In genomic region chr22:41237707-41238569, GRCh38 we compare ENCODE assay signal across 8 cellular contexts. TPM values are rescaled to one million over a fixed set of nuclear protein-coding genes. Genes with fewer than 3 reads are reported as not detected.
A peak's percentile ranks its signal among the peaks of the same experiment; 100 is the strongest.
DNase-seq lines count a peak whose midpoint lies in the region; ATAC-seq and TF ChIP-seq lines count a peak whose summit lies in the region.

No MANE protein-coding gene starts in this region.

- H3K36me3 Mint-ChIP-seq in activated naive CD8-positive, alpha-beta T cell treated with anti-CD3 and anti-CD28 coated beads, Interleukin-2, amount 10 ng/mL, durations not matched to agents 7 days and 5 days: no peaks in the 10 kb centered on the region

- peaks cover 5% of the 10 kb centered on the region for H3K4me1 Mint-ChIP-seq in activated naive CD8-positive, alpha-beta T cell treated with anti-CD3 and anti-CD28 coated beads, Interleukin-2, amount 10 ng/mL, durations not matched to agents 7 days and 5 days

- DNase-seq in NCI-H82 (lab: John Stamatoyannopoulos, UW) (peak; percentile 50), NCI-H82 treated with DMSO at 0.1 percent for 48 hours (lab: John Stamatoyannopoulos, UW; ENCODE audit: unreplicated experiment) (no peak), SKM-1 (lab: John Stamatoyannopoulos, UW; ENCODE audit: unreplicated experiment) (peak; percentile 10), right cardiac atrium (peak; percentile 71 to 90 (median 90)), retinal pigment epithelial cell (ENCODE audit: low read depth) (no peak), aorta (peak; percentile 84 to 86)
- peak; percentile 90 for DNase-seq in activated naive CD8-positive, alpha-beta T cell treated with anti-CD3 and anti-CD28 coated beads, Interleukin-2, amount 10 ng/mL, durations not matched to agents 7 days and 5 days

- H3K27me3 ChIP-seq in right cardiac atrium (ENCODE audit: control insufficient read depth, insufficient read depth): no peaks in the 10 kb centered on the region
- H3K27me3 ChIP-seq in aorta (ENCODE audit: control insufficient read depth in 1 of 2, insufficient read depth in 2 of 2, low read length in 1 of 2): no peaks in the 10 kb centered on the region

- peak; percentile 60 for ATAC-seq in HG03460 (IDR thresholded peaks at IDR 0.05; ENCODE audit: unreplicated experiment)
- ATAC-seq in activated naive CD8-positive, alpha-beta T cell treated with anti-CD3 and anti-CD28 coated beads, Interleukin-2, amount 10 ng/mL, durations not matched to agents 7 days and 5 days (ENCODE audit: low read depth): peak; percentile 95
- ATAC-seq in right cardiac atrium: peak; percentile 63
- peak; percentile 57 for ATAC-seq in aorta (ENCODE audit: low FRiP score)

- peak; percentile 53 for TF ChIP-seq CTCF in retinal pigment epithelial cell (conservative IDR thresholded peaks at IDR 0.05; ENCODE audit: low read depth, low read length)

- H3K9me3 ChIP-seq in right cardiac atrium (ENCODE audit: control insufficient read depth, low read length): no peaks in the 10 kb centered on the region
- H3K9me3 ChIP-seq in aorta (ENCODE audit: control insufficient read depth, low read length): no peaks in the 10 kb centered on the region

- no peak overlapping the region for H3K27ac Mint-ChIP-seq in activated naive CD8-positive, alpha-beta T cell treated with anti-CD3 and anti-CD28 coated beads, Interleukin-2, amount 10 ng/mL, durations not matched to agents 7 days and 5 days

- no peaks in the 10 kb centered on the region for H3K27me3 Mint-ChIP-seq in activated naive CD8-positive, alpha-beta T cell treated with anti-CD3 and anti-CD28 coated beads, Interleukin-2, amount 10 ng/mL, durations not matched to agents 7 days and 5 days

- H3K36me3 ChIP-seq in aorta (ENCODE audit: control insufficient read depth in 1 of 2, insufficient read depth in 2 of 2, low read length in 1 of 2): no peaks in the 10 kb centered on the region

- peak overlapping the region; percentile 68 for H3K4me3 Mint-ChIP-seq in activated naive CD8-positive, alpha-beta T cell treated with anti-CD3 and anti-CD28 coated beads, Interleukin-2, amount 10 ng/mL, durations not matched to agents 7 days and 5 days

- H3K4me1 ChIP-seq in right cardiac atrium (ENCODE audit: control insufficient read depth, insufficient read depth, low read length): peaks cover 2% of the 10 kb centered on the region
- no peaks in the 10 kb centered on the region for H3K4me1 ChIP-seq in aorta (ENCODE audit: control insufficient read depth in 1 of 2, insufficient read depth in 2 of 2, low read length in 2 of 2)

- intact Hi-C loops in right cardiac atrium (cut with DNase I): no loop called here
- intact Hi-C loops in aorta (cut with DNase I): loop anchor here in 1 of 2 donors (10.0 kb wide), 1 partner anchor 313 kb away; no protein-coding TSS in a partner anchor

- H3K9me3 Mint-ChIP-seq in activated naive CD8-positive, alpha-beta T cell treated with anti-CD3 and anti-CD28 coated beads, Interleukin-2, amount 10 ng/mL, durations not matched to agents 7 days and 5 days: no peaks in the 10 kb centered on the region

- 13% methylated on average over 97 of the region's 97 CpGs for WGBS in right cardiac atrium
- 10 to 24% methylated on average over 43 to 97 of the region's 97 CpGs for WGBS in aorta, 2 donors

- POLR2A ChIA-PET in activated naive CD8-positive, alpha-beta T cell treated with anti-CD3 and anti-CD28 coated beads, Interleukin-2, amount 10 ng/mL, durations not matched to agents 7 days and 5 days (lab: Charles Lee): interaction anchor here (0.5 to 2.8 kb wide), 17 partner anchors 20 to 381 kb away, joined by 3 to 26 read pairs (median 4); partner anchors contain the start of genes EP300, L3MBTL2, PMM1 and RANGAP1

- H3K4me3 ChIP-seq in right cardiac atrium (ENCODE audit: low read length) (peak overlapping the region; percentile 30), retinal pigment epithelial cell (ENCODE audit: low read length) (no peak overlapping the region), aorta (ENCODE audit: low read length in 2 of 2) (peak overlapping the region; percentile 3 to 15)

- no peak overlapping the region for H3K27ac ChIP-seq in right cardiac atrium (ENCODE audit: low read length)
- H3K27ac ChIP-seq in aorta (ENCODE audit: low read depth in 1 of 2, low read length in 2 of 2): no peak overlapping the region

RNA-seq across cellular contexts. Expression of gene CHADL, which starts 2.8 kb away (rescaled TPM):
- total RNA-seq in activated naive CD8-positive, alpha-beta T cell treated with anti-CD3 and anti-CD28 coated beads, Interleukin-2, amount 10 ng/mL, durations not matched to agents 7 days and 5 days: under 1 TPM; 0.45 to 0.83 TPM
- 10 to 100 TPM; 15.5 to 25.7 (median 21.8) TPM for total RNA-seq in right cardiac atrium
- polyA plus RNA-seq in right cardiac atrium: 39.2 TPM
- 1 to 10 TPM; 1.2 to 2.7 TPM for total RNA-seq in aorta
- polyA plus RNA-seq in aorta: 1 to 10 TPM in 1 of 2 donors, not detected in 1; 7.0 TPM

RNA-seq across cellular contexts. Expression of gene L3MBTL2, which starts 32.8 kb away (rescaled TPM):
- 10 to 100 TPM; 37.5 to 38.7 TPM for total RNA-seq in activated naive CD8-positive, alpha-beta T cell treated with anti-CD3 and anti-CD28 coated beads, Interleukin-2, amount 10 ng/mL, durations not matched to agents 7 days and 5 days
- total RNA-seq in right cardiac atrium (10 to 100 TPM; 17.5 to 18.6 (median 18.2) TPM), aorta (10 to 100 TPM; 12.3 to 18.5 TPM)
- polyA plus RNA-seq in right cardiac atrium (9.6 TPM), aorta (10 to 100 TPM in 1 of 2 donors, 1 to 10 TPM in 1; 6.5 to 14.9 TPM)

RNA-seq across cellular contexts. Expression of gene RANGAP1, which starts 48.0 kb away (rescaled TPM):
- total RNA-seq in activated naive CD8-positive, alpha-beta T cell treated with anti-CD3 and anti-CD28 coated beads, Interleukin-2, amount 10 ng/mL, durations not matched to agents 7 days and 5 days: 10 to 100 TPM; 93.6 to 98.3 TPM
- total RNA-seq in right cardiac atrium (10 to 100 TPM; 26.0 to 38.5 (median 33.4) TPM), aorta (10 to 100 TPM; 29.7 to 34.6 TPM)
- polyA plus RNA-seq in right cardiac atrium (26.9 TPM), aorta (10 to 100 TPM; 14.8 to 20.3 TPM)

Comparison
In these comparisons a context has a peak if more than half of its experiments do, and no peak if none do; other contexts are left out.
1. DNase-seq: peak in NCI-H82 (single experiment), SKM-1 (single experiment), activated naive CD8-positive, alpha-beta T cell treated with anti-CD3 and anti-CD28 coated beads, Interleukin-2, amount 10 ng/mL, durations not matched to agents 7 days and 5 days (single experiment), right cardiac atrium (3 of 3) and aorta (2 of 2); none in NCI-H82 treated with DMSO at 0.1 percent for 48 hours (single experiment) and retinal pigment epithelial cell (single experiment).
2. RNA of gene CHADL, which starts 2.8 kb away (total RNA-seq): 15.5 to 25.7 TPM in right cardiac atrium; 1.2 to 2.7 TPM in aorta and 0.45 to 0.83 TPM in activated naive CD8-positive, alpha-beta T cell treated with anti-CD3 and anti-CD28 coated beads, Interleukin-2, amount 10 ng/mL, durations not matched to agents 7 days and 5 days; every median in the first group is over 4 times any median in the second.
3. Peak in every context shown above with its lines, with median percentiles within 50 percentile points of each other: ATAC-seq.